10 cellular contexts compared by ENCODE assay signal in the genomic region with DNA sequence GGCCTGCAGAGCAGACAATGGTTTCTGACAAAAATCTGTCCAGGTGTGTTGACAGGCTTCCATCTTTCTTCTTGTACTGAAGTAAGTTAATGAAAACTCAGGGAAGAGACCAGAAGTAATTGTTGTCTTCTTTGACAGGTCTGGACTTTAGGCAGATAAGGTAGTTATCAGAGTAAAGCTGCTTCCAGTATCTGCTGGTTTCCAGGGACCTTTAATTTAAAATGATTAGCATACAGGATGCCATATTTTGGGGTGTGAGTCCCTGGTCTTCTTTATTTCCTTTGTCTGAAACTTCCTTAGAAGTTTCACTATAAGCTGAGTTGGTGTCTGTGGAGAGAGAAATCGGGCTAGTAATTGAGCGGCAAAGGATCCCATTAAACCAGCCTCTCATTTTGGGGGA. TPM values are rescaled to one million over a fixed set of nuclear protein-coding genes. Genes with fewer than 3 reads are reported as not detected.
A peak's percentile ranks its signal among the peaks of the same experiment; 100 is the strongest.
DNase-seq lines count a peak whose midpoint lies in the region; TF ChIP-seq lines count a peak whose summit lies in the region.
"Had no signal": no experiment of that assay in that cellular context is flagged by ENCODE, and none has a peak within 500 bp of the region (broad histone marks: within the 10 kb centered on the region; RNA-seq: fewer than 3 reads in every experiment).

No MANE protein-coding gene starts in this region.

- no TSS peak for BruUV-seq in Caco-2 (replicated peaks; lab: Mats Ljungman, UMichigan)

- H4K20me1 ChIP-seq in neural cell (ENCODE audit: insufficient read depth), result no peaks in the 10 kb centered on the region

- intact Hi-C loops in Caco-2 (cut with micrococcal nuclease; ENCODE audit: unreplicated experiment), result no loop called here

- H3K27ac ChIP-seq in duodenal mucosa (ENCODE audit: low read depth, low read length) (no peak overlapping the region), neural cell (ENCODE audit: low read length) (no peak overlapping the region)

- H3K4me3 ChIP-seq in Caco-2 (ENCODE audit: low read depth, low read length), result peak overlapping the region; percentile 91
- peak overlapping the region; percentile 96 for H3K4me3 ChIP-seq in NB4 (ENCODE audit: low read depth, low read length)
- H3K4me3 ChIP-seq in duodenal mucosa (ENCODE audit: low read depth in 1 of 2, low read length in 2 of 2), result peak overlapping the region; percentile 96 to 98
- H3K4me3 ChIP-seq in neural cell (ENCODE audit: low read length), result peak overlapping the region; percentile 84

- no peaks in the 10 kb centered on the region for H3K9me2 ChIP-seq in neural cell (ENCODE audit: insufficient read depth, low read length)

- no peaks in the 10 kb centered on the region for H3K27me3 Mint-ChIP-seq in Caco-2 (ENCODE audit: insufficient read depth, unreplicated experiment)

- TF ChIP-seq RAD21 in neural cell (conservative IDR thresholded peaks at IDR 0.05), result no peak

- no peaks in the 10 kb centered on the region for H3K9me3 Mint-ChIP-seq in Caco-2 (ENCODE audit: unreplicated experiment)

- H3K4me1 Mint-ChIP-seq in Caco-2 (ENCODE audit: low read depth, unreplicated experiment), result peaks cover 18% of the 10 kb centered on the region

- POLR2A ChIA-PET in Caco-2 (lab: Charles Lee), result no interaction called here

- no peak for TF ChIP-seq EP300 in neural cell (conservative IDR thresholded peaks at IDR 0.05; ENCODE audit: poor library complexity, severe bottlenecking)

- H3K36me3 Mint-ChIP-seq in Caco-2 (ENCODE audit: insufficient read depth, unreplicated experiment), result peaks cover 62% of the 10 kb centered on the region

- H3K36me3 ChIP-seq in Caco-2 (ENCODE audit: control insufficient read depth, insufficient read depth, low read length) (peaks cover 2% of the 10 kb centered on the region; the same call in 1 of the 2 replicates), duodenal mucosa (ENCODE audit: control insufficient read depth in 1 of 2, insufficient read depth in 2 of 2, low read length in 2 of 2) (peaks cover 0 to 6% of the 10 kb centered on the region in 2 donors), neural cell (ENCODE audit: insufficient read depth, low read length) (no peaks in the 10 kb centered on the region)

- H3K4me3 Mint-ChIP-seq in Caco-2 (ENCODE audit: unreplicated experiment), result peak overlapping the region; percentile 97

- H3K9me3 ChIP-seq in Caco-2 (no peaks in the 10 kb centered on the region), duodenal mucosa (ENCODE audit: control insufficient read depth in 1 of 2, low read length in 2 of 2) (no peaks in the 10 kb centered on the region), neural cell (ENCODE audit: low read length) (no peaks in the 10 kb centered on the region)

- no peak for TF ChIP-seq CTCF in Caco-2 (IDR thresholded peaks at IDR 0.05; ENCODE audit: insufficient read depth in 1 of 2, low read depth in 1 of 2, low read length in 1 of 2, severe bottlenecking in 1 of 2, unreplicated experiment in 1 of 2)
- TF ChIP-seq CTCF in NB4 (IDR thresholded peaks at IDR 0.05; ENCODE audit: low read depth, low read length), result no peak
- TF ChIP-seq CTCF in neural cell (IDR thresholded peaks at IDR 0.05; ENCODE audit: poor library complexity, severe bottlenecking), result no peak

- no peak overlapping the region for H3K27ac Mint-ChIP-seq in Caco-2 (ENCODE audit: unreplicated experiment)

- H3F3A ChIP-seq in neural cell (ENCODE audit: insufficient read depth, low read length, poor library complexity, severe bottlenecking), result no peaks in the 10 kb centered on the region

- DNase-seq in Caco-2, result no peak
- no peak for DNase-seq in NB4 (ENCODE audit: low read depth)
- DNase-seq in hypothalamus (lab: John Stamatoyannopoulos, UW), result no peak
- no peak for DNase-seq in cerebellum (ENCODE audit: low spot score)
- no peak for DNase-seq in NCI-H69 (lab: John Stamatoyannopoulos, UW)
- no peak for DNase-seq in stimulated activated CD4-positive, alpha-beta T cell treated with anti-CD3 and anti-CD28 coated beads, Interleukin-4, amount 100 ng/mL, for 24 hours
- DNase-seq: stimulated activated CD4-positive, alpha-beta T cell treated with anti-CD3 and anti-CD28 coated beads, Interleukin-4, amount 100 ng/mL, for 4 hours had no signal

- peaks cover 51% of the 10 kb centered on the region for H3K79me2 ChIP-seq in neural cell (replicated peaks; ENCODE audit: insufficient read depth, low read length)

- no peak overlapping the region for H2AFZ ChIP-seq in neural cell (ENCODE audit: low read depth, low read length)

- H3K4me2 ChIP-seq in neural cell (ENCODE audit: low read length), result peak overlapping the region; percentile 79

- CTCF ChIA-PET in Caco-2 (lab: Charles Lee), result no interaction called here

- H3K9ac ChIP-seq in duodenal mucosa (ENCODE audit: low read depth in 1 of 2, low read length in 2 of 2), result peak overlapping the region; percentile 88 to 97
- H3K9ac ChIP-seq in neural cell (ENCODE audit: low read length), result peak overlapping the region; percentile 88

- H3K27me3 ChIP-seq in Caco-2 (replicated peaks; ENCODE audit: control insufficient read depth, insufficient read depth, low read length) (no peaks in the 10 kb centered on the region), duodenal mucosa (ENCODE audit: control insufficient read depth in 1 of 2, insufficient read depth in 2 of 2, low read length in 2 of 2) (no peaks in the 10 kb centered on the region), neural cell (ENCODE audit: insufficient read depth, low read depth, low read length) (no peaks in the 10 kb centered on the region)

- no peak for TF ChIP-seq POLR2A in NB4 (IDR thresholded peaks at IDR 0.05; ENCODE audit: extremely low read depth, insufficient read length)

- H3K4me1 ChIP-seq in Caco-2, result peaks cover 6% of the 10 kb centered on the region; the same call in 1 of the 2 replicates
- peaks cover 23 to 26% of the 10 kb centered on the region in 2 donors for H3K4me1 ChIP-seq in duodenal mucosa (ENCODE audit: control insufficient read depth in 1 of 2, insufficient read depth in 2 of 2, low read length in 2 of 2)

TF ChIP-seq in neural cell, 6 proteins besides CTCF, POLR2A, EP300 and RAD21:
- TF ChIP-seq TAF1 (IDR thresholded peaks at IDR 0.05; ENCODE audit: low read depth), result no peak
- TF ChIP-seq EZH2 (IDR thresholded peaks at IDR 0.05; ENCODE audit: borderline replicate concordance, insufficient read depth, low read length, poor library complexity, severe bottlenecking), result no peak
- no peak for TF ChIP-seq MXI1 (conservative IDR thresholded peaks at IDR 0.05; ENCODE audit: poor library complexity, severe bottlenecking)
- no peak for TF ChIP-seq POLR2AphosphoS5 (IDR thresholded peaks at IDR 0.05)
- TF ChIP-seq, protein P1, sequence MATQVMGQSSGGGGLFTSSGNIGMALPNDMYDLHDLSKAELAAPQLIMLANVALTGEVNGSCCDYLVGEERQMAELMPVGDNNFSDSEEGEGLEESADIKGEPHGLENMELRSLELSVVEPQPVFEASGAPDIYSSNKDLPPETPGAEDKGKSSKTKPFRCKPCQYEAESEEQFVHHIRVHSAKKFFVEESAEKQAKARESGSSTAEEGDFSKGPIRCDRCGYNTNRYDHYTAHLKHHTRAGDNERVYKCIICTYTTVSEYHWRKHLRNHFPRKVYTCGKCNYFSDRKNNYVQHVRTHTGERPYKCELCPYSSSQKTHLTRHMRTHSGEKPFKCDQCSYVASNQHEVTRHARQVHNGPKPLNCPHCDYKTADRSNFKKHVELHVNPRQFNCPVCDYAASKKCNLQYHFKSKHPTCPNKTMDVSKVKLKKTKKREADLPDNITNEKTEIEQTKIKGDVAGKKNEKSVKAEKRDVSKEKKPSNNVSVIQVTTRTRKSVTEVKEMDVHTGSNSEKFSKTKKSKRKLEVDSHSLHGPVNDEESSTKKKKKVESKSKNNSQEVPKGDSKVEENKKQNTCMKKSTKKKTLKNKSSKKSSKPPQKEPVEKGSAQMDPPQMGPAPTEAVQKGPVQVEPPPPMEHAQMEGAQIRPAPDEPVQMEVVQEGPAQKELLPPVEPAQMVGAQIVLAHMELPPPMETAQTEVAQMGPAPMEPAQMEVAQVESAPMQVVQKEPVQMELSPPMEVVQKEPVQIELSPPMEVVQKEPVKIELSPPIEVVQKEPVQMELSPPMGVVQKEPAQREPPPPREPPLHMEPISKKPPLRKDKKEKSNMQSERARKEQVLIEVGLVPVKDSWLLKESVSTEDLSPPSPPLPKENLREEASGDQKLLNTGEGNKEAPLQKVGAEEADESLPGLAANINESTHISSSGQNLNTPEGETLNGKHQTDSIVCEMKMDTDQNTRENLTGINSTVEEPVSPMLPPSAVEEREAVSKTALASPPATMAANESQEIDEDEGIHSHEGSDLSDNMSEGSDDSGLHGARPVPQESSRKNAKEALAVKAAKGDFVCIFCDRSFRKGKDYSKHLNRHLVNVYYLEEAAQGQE (IDR thresholded peaks at IDR 0.05; ENCODE audit: borderline replicate concordance), result no peak
- no peak for TF ChIP-seq SMC3 (conservative IDR thresholded peaks at IDR 0.05; ENCODE audit: poor library complexity)

RNA-seq across cellular contexts. Expression of a gene that starts 1.5 kb away (rescaled TPM):
- total RNA-seq in Caco-2 (2022) (150 and 152 TPM in 2 replicates), cerebellum (57.3 TPM)
- polyA plus RNA-seq in neural cell, result 119 and 130 TPM in 2 replicates
- polyA minus RNA-seq in neural cell, result 58.9 and 65.3 TPM in 2 replicates

RNA-seq across cellular contexts. Expression of a gene that starts 1.8 kb away (rescaled TPM):
- total RNA-seq in Caco-2 (2022) (29.2 and 29.7 TPM in 2 replicates), cerebellum (15.3 TPM)
- 46.4 and 62.4 TPM in 2 replicates for polyA plus RNA-seq in neural cell
- 37.0 and 39.8 TPM in 2 replicates for polyA minus RNA-seq in neural cell

RNA-seq across cellular contexts. Expression of a gene that starts 27.4 kb away (rescaled TPM):
- total RNA-seq in Caco-2 (2022), result 174 and 175 TPM in 2 replicates
- polyA plus RNA-seq in neural cell, result 509 and 546 TPM in 2 replicates
- 92.3 and 108 TPM in 2 replicates for polyA minus RNA-seq in neural cell
- total RNA-seq in cerebellum, result 35.3 TPM

RNA-seq across cellular contexts. Expression of a gene that starts 37.8 kb away (rescaled TPM):
- total RNA-seq in Caco-2 (2022) (not detected in 2 replicates), cerebellum (not detected)
- not detected in 2 replicates for polyA plus RNA-seq in neural cell
- polyA minus RNA-seq in neural cell, result not detected in 2 replicates
- total RNA-seq: T-helper 1 cell treated with Interleukin-12 subunit alpha and Interleukin-12 subunit beta and Interleukin-4 antibody, amounts not matched to agents 30 ng/mL and 1 ng/mL, for 36 hours had no signal

RNA-seq across cellular contexts. Expression of a gene that starts 45.9 kb away (rescaled TPM):
- total RNA-seq in Caco-2 (2022) (66.0 and 72.2 TPM in 2 replicates), cerebellum (23.0 TPM)
- polyA plus RNA-seq in neural cell, result 15.8 and 17.4 TPM in 2 replicates
- polyA minus RNA-seq in neural cell, result 36.7 and 40.4 TPM in 2 replicates
